In the genomic region with DNA sequence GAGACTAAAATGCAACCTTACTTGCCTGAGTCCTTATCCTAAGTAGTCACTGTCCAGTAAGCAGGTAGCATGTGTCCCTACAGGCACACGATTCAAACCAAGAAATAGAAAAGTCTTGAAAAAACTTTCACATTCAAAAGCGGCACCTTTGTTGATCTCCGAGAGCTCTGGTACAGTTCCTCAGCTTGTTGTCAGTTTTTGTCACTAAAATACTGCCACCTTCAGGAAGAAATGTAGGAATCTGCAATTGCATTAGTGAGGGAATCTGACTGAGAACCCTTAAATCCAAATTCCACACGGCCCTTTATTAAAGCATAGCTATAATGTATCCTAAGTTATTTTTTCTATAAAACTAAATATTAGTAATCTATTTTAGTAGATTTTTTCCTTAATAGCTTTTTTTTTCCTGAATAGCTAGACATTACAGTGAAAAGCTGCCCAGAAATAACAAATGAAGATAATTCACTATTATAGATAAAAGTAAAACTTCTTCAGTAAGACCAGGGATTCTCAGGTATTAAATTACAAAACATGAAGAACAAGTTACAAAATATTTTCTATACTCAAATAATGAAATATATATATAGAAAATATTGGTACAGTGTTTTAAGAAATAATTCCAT, we compare ENCODE assay signal across 8 cellular contexts. TPM values are rescaled to one million over a fixed set of nuclear protein-coding genes. Genes with fewer than 3 reads are reported as not detected.
A peak's percentile ranks its signal among the peaks of the same experiment; 100 is the strongest.
DNase-seq lines count a peak whose midpoint lies in the region; ATAC-seq and TF ChIP-seq lines count a peak whose summit lies in the region.

No MANE protein-coding gene starts in this region.

- intact Hi-C loops in breast epithelium (cut with DNase I; ENCODE audit: low total_unique reads): loop anchor here (5.0 kb wide), 1 partner anchor 154 kb away; no protein-coding TSS in a partner anchor

- no peaks in the 10 kb centered on the region for H3K4me1 ChIP-seq in NT2/D1 (ENCODE audit: insufficient read depth, insufficient read length)
- H3K4me1 ChIP-seq in breast epithelium: no peaks in the 10 kb centered on the region

- H3K9ac ChIP-seq in NT2/D1 (ENCODE audit: insufficient read length, low read depth): peak overlapping the region; percentile 29

- H3K9me3 ChIP-seq in NT2/D1 (ENCODE audit: insufficient read depth, low read length) (no peaks in the 10 kb centered on the region), breast epithelium (no peaks in the 10 kb centered on the region)

- no peak overlapping the region for H3K4me3 ChIP-seq in NT2/D1 (ENCODE audit: insufficient read length, low read depth)
- peak overlapping the region in 2 of 3 donors; percentile 32 to 37 for H3K4me3 ChIP-seq in breast epithelium
- H3K4me3 ChIP-seq in kidney epithelial cell (ENCODE audit: low read depth, low read length): no peak overlapping the region

- H3K27me3 ChIP-seq in NT2/D1 (ENCODE audit: insufficient read depth, insufficient read length) (no peaks in the 10 kb centered on the region), breast epithelium (no peaks in the 10 kb centered on the region), kidney epithelial cell (ENCODE audit: control insufficient read depth, insufficient read depth, low read length) (no peaks in the 10 kb centered on the region)

- H3K36me3 ChIP-seq in NT2/D1 (ENCODE audit: insufficient read depth, insufficient read length, low read length) (no peaks in the 10 kb centered on the region), breast epithelium (no peaks in the 10 kb centered on the region), kidney epithelial cell (ENCODE audit: control insufficient read depth, insufficient read depth, low read length) (no peaks in the 10 kb centered on the region)

- no peak overlapping the region for H3K27ac ChIP-seq in breast epithelium

- TF ChIP-seq CTCF in breast epithelium (IDR thresholded peaks at IDR 0.05): peak; percentile 52 to 65 (median 54)
- peak; percentile 71 for TF ChIP-seq CTCF in kidney epithelial cell (IDR thresholded peaks at IDR 0.05; ENCODE audit: insufficient read depth, low read length, poor library complexity, severe bottlenecking)

- no peak for TF ChIP-seq POLR2A in breast epithelium (IDR thresholded peaks at IDR 0.05)

- DNase-seq in NCI-H2081 (lab: John Stamatoyannopoulos, UW): peak; percentile 30 to 52
- no peak for DNase-seq in NCI-H2081 treated with DMSO at 0.1 percent for 48 hours (lab: John Stamatoyannopoulos, UW)
- no peak for DNase-seq in NT2/D1 (ENCODE audit: low read depth, low spot score)
- no peak for DNase-seq in breast epithelium (ENCODE audit: low spot score in 2 of 2)
- DNase-seq in kidney epithelial cell (ENCODE audit: low read depth): peak; percentile 44
- peak; percentile 97 for DNase-seq in superior temporal gyrus (ENCODE audit: extremely low spot score)

- peak; percentile 53 for ATAC-seq in GM19468 (IDR thresholded peaks at IDR 0.05; ENCODE audit: extremely low read depth, unreplicated experiment)
- peak; percentile 71 for ATAC-seq in HG03520 (IDR thresholded peaks at IDR 0.05; ENCODE audit: unreplicated experiment)

RNA-seq across cellular contexts. Expression of gene CCDC54, which starts 44.0 kb away (rescaled TPM):
- total RNA-seq in breast epithelium (under 1 TPM in 1 of 3 donors, not detected in 2; 0.33 TPM), kidney epithelial cell (not detected in 2 replicates)

Comparison
In these comparisons a context has a peak if more than half of its experiments do, and no peak if none do; other contexts are left out.
1. DNase-seq: peak in NCI-H2081 (2 of 2), kidney epithelial cell (single experiment) and superior temporal gyrus (single experiment); none in NCI-H2081 treated with DMSO at 0.1 percent for 48 hours (single experiment), NT2/D1 (single experiment) and breast epithelium (0 of 2).
2. H3K4me3 ChIP-seq: peak in breast epithelium (2 of 3); none in NT2/D1 (single experiment) and kidney epithelial cell (single experiment).